Comparison of ENCODE assay signal across 1 cellular context in genomic region chr20:62190639-62191411, GRCh38.
A peak's percentile ranks its signal among the peaks of the same experiment; 100 is the strongest.
TF ChIP-seq lines count a peak whose summit lies in the region.

No MANE protein-coding gene starts in this region.

TF ChIP-seq in HepG2, 621 proteins besides CTCF, POLR2A, EP300 and RAD21:
- TF ChIP-seq ZNF18 (CRISPR knock-in tag; IDR thresholded peaks at IDR 0.05; ENCODE audit: insufficient replicate concordance) (no peak), ATF7-NPFF (CRISPR knock-in tag; IDR thresholded peaks at IDR 0.05; ENCODE audit: low read depth) (no peak), AGO2 (optimal IDR thresholded peaks at IDR 0.05; ENCODE audit: low read depth, low read length) (peak; percentile 54), NRL (CRISPR knock-in tag; IDR thresholded peaks at IDR 0.05; ENCODE audit: borderline replicate concordance) (0 out of 2 replicates have a peak, but pooled peaks have one; percentile 30), NONO (IDR thresholded peaks at IDR 0.05) (no peak), NONO (CRISPR knock-in tag; conservative IDR thresholded peaks at IDR 0.05) (0 out of 2 replicates have a peak, but pooled peaks have one; percentile 25), RAD51 (IDR thresholded peaks at IDR 0.05; ENCODE audit: borderline replicate concordance) (no peak), TARDBP (CRISPR knock-in tag; IDR thresholded peaks at IDR 0.05) (no peak), RBFOX2 (IDR thresholded peaks at IDR 0.05; ENCODE audit: low read depth, low read length) (0 out of 2 replicates have a peak, but pooled peaks have one; percentile 13)
